ENCODE assay signal across 1 cellular context in the genomic region with DNA sequence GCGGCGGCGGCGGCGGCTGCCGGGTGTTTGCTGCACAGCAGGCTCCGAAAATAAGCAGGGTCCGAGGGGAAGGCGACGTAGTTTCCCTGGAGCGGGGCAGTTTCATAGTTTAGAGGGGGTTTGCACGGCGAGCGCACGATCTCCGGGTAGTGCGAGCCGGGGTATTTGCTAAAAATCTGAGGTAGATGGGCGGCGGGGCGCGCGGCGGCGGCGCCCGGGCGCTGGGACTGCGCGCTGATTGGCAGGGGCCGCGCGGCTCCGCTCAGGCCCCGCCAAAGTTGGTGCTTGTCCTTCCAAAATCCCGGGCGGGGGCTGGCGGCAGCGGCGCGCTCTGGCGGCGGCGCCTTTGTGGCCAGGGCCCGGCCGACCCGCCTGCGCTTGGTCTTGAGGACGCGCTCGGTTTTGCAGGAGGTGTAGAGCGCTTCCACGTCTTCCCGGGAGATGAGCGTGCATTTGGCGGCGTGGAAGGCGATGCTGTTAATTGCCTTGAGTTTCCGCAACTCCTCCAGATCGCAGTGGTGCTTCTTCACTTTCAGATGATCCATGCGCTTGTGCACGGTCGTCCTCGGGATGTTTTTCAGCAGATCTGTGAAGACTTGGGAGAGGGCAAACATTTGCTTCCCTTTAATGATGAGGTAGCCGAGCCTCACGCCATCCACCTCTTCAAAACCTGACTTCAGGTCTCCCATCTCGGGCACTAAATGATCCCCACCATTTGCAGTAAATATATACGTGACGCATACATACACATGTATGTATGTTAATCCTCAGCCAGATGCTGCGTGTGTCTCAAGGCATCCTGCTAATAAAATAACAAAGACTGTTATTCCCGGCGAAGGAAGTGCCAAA.
TF ChIP-seq lines count a peak whose summit lies in the region.

No MANE protein-coding gene starts in this region.

TF ChIP-seq in HepG2, 621 proteins besides CTCF, POLR2A, EP300 and RAD21 (continued from another document and continues in another):
- TF ChIP-seq, protein P1, sequence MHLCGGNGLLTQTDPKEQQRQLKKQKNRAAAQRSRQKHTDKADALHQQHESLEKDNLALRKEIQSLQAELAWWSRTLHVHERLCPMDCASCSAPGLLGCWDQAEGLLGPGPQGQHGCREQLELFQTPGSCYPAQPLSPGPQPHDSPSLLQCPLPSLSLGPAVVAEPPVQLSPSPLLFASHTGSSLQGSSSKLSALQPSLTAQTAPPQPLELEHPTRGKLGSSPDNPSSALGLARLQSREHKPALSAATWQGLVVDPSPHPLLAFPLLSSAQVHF (CRISPR knock-in tag; IDR thresholded peaks at IDR 0.05): no peak
- TF ChIP-seq ATF7-NPFF (CRISPR knock-in tag; IDR thresholded peaks at IDR 0.05; ENCODE audit: low read depth): no peak
- TF ChIP-seq ZNF326 (CRISPR knock-in tag; IDR thresholded peaks at IDR 0.05; ENCODE audit: borderline replicate concordance): no peak
- TF ChIP-seq ZNF703 (CRISPR knock-in tag; IDR thresholded peaks at IDR 0.05; ENCODE audit: borderline replicate concordance): no peak
- TF ChIP-seq CSRNP1 (CRISPR knock-in tag; IDR thresholded peaks at IDR 0.05): 0 out of 2 replicates have a peak, but pooled peaks have one; percentile 44
- TF ChIP-seq NRL (CRISPR knock-in tag; IDR thresholded peaks at IDR 0.05; ENCODE audit: borderline replicate concordance): no peak
- no peak for TF ChIP-seq SMARCE1 (IDR thresholded peaks at IDR 0.05; ENCODE audit: borderline replicate concordance)
- TF ChIP-seq ZNF567 (CRISPR knock-in tag; IDR thresholded peaks at IDR 0.05; ENCODE audit: borderline replicate concordance): no peak
- no peak for TF ChIP-seq ZNF878 (CRISPR knock-in tag; IDR thresholded peaks at IDR 0.05)
- TF ChIP-seq, protein P2, sequence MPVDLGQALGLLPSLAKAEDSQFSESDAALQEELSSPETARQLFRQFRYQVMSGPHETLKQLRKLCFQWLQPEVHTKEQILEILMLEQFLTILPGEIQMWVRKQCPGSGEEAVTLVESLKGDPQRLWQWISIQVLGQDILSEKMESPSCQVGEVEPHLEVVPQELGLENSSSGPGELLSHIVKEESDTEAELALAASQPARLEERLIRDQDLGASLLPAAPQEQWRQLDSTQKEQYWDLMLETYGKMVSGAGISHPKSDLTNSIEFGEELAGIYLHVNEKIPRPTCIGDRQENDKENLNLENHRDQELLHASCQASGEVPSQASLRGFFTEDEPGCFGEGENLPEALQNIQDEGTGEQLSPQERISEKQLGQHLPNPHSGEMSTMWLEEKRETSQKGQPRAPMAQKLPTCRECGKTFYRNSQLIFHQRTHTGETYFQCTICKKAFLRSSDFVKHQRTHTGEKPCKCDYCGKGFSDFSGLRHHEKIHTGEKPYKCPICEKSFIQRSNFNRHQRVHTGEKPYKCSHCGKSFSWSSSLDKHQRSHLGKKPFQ (CRISPR knock-in tag; IDR thresholded peaks at IDR 0.05; ENCODE audit: insufficient replicate concordance): no peak
- no peak for TF ChIP-seq SP5 (CRISPR knock-in tag; IDR thresholded peaks at IDR 0.05; ENCODE audit: borderline replicate concordance, low read depth)
- TF ChIP-seq AGO2 (optimal IDR thresholded peaks at IDR 0.05; ENCODE audit: low read depth, low read length): no peak
- peak; percentile 96 for TF ChIP-seq ZNF800 (CRISPR knock-in tag; IDR thresholded peaks at IDR 0.05)
- TF ChIP-seq SP140L (CRISPR knock-in tag; IDR thresholded peaks at IDR 0.05; ENCODE audit: borderline replicate concordance): no peak
- TF ChIP-seq SCMH1 (CRISPR knock-in tag; IDR thresholded peaks at IDR 0.05; ENCODE audit: borderline replicate concordance): no peak
- TF ChIP-seq ZNF292 (CRISPR knock-in tag; IDR thresholded peaks at IDR 0.05; ENCODE audit: borderline replicate concordance, low read depth): no peak
- no peak for TF ChIP-seq MBD4 (IDR thresholded peaks at IDR 0.05; ENCODE audit: borderline replicate concordance, low read length)
- TF ChIP-seq ZNF136 (CRISPR knock-in tag; IDR thresholded peaks at IDR 0.05; ENCODE audit: low read depth): no peak
- TF ChIP-seq ZNF788 (CRISPR knock-in tag; IDR thresholded peaks at IDR 0.05; ENCODE audit: borderline replicate concordance): no peak
- no peak for TF ChIP-seq IRF9 (CRISPR knock-in tag; IDR thresholded peaks at IDR 0.05; ENCODE audit: borderline replicate concordance)
- no peak for TF ChIP-seq JUNB (CRISPR knock-in tag; IDR thresholded peaks at IDR 0.05; ENCODE audit: borderline replicate concordance)
- TF ChIP-seq, protein P3, sequence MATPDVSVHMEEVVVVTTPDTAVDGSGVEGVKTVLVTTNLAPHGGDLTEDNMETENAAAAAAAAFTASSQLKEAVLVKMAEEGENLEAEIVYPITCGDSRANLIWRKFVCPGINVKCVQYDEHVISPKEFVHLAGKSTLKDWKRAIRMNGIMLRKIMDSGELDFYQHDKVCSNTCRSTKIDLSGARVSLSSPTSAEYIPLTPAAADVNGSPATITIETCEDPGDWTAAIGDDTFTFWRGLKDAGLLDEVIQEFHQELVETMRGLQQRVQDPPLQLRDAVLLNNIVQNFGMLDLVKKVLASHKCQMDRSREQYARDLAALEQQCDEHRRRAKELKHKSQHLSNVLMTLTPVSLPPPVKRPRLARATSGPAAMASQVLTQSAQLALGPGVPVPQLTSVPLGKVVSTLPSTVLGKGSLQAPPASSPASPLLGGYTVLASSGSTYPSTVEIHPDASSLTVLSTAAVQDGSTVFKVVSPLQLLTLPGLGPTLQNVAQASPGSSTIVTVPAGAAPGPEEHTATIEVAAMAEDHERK (CRISPR knock-in tag; IDR thresholded peaks at IDR 0.05; ENCODE audit: low read depth): no peak
- no peak for TF ChIP-seq ATF7 (IDR thresholded peaks at IDR 0.05)
- no peak for TF ChIP-seq ATF7 (CRISPR knock-in tag; IDR thresholded peaks at IDR 0.05)
- TF ChIP-seq HOXA9 (CRISPR knock-in tag; IDR thresholded peaks at IDR 0.05; ENCODE audit: borderline replicate concordance): no peak
- TF ChIP-seq ZNF83 (CRISPR knock-in tag; IDR thresholded peaks at IDR 0.05; ENCODE audit: borderline replicate concordance): no peak
- 0 out of 3 replicates have a peak, but pooled peaks have one; percentile 33 for TF ChIP-seq MXI1 (IDR thresholded peaks at IDR 0.05; ENCODE audit: borderline replicate concordance, low read depth, low read length)
- TF ChIP-seq CBX1 (IDR thresholded peaks at IDR 0.05; ENCODE audit: low read depth): no peak
- TF ChIP-seq ZKSCAN5 (CRISPR knock-in tag; IDR thresholded peaks at IDR 0.05): no peak; the same call in 1 of the 2 replicates
- TF ChIP-seq ZNF180 (CRISPR knock-in tag; IDR thresholded peaks at IDR 0.05; ENCODE audit: borderline replicate concordance, low read depth): no peak
- TF ChIP-seq TGIF2 (CRISPR knock-in tag; IDR thresholded peaks at IDR 0.05): no peak
- no peak for TF ChIP-seq BCLAF1 (IDR thresholded peaks at IDR 0.05)
- TF ChIP-seq, protein P4, sequence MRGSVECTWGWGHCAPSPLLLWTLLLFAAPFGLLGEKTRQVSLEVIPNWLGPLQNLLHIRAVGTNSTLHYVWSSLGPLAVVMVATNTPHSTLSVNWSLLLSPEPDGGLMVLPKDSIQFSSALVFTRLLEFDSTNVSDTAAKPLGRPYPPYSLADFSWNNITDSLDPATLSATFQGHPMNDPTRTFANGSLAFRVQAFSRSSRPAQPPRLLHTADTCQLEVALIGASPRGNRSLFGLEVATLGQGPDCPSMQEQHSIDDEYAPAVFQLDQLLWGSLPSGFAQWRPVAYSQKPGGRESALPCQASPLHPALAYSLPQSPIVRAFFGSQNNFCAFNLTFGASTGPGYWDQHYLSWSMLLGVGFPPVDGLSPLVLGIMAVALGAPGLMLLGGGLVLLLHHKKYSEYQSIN (CRISPR knock-in tag; IDR thresholded peaks at IDR 0.05; ENCODE audit: borderline replicate concordance): no peak
- no peak for TF ChIP-seq YEATS2 (CRISPR knock-in tag; IDR thresholded peaks at IDR 0.05; ENCODE audit: borderline replicate concordance)
- TF ChIP-seq ZNF160 (CRISPR knock-in tag; IDR thresholded peaks at IDR 0.05): peak; percentile 64; the same call in 1 of the 2 replicates
- TF ChIP-seq DNMT1 (CRISPR knock-in tag; IDR thresholded peaks at IDR 0.05): no peak
- TF ChIP-seq SRY (CRISPR knock-in tag; IDR thresholded peaks at IDR 0.05): no peak
- 0 out of 2 replicates have a peak, but pooled peaks have one; percentile 38 for TF ChIP-seq ZNF761 (CRISPR knock-in tag; conservative IDR thresholded peaks at IDR 0.05)
- no peak for TF ChIP-seq ZNF556 (CRISPR knock-in tag; IDR thresholded peaks at IDR 0.05; ENCODE audit: borderline replicate concordance)
- no peak for TF ChIP-seq STAT5B (CRISPR knock-in tag; IDR thresholded peaks at IDR 0.05)
- TF ChIP-seq GTF3A (CRISPR knock-in tag; conservative IDR thresholded peaks at IDR 0.05): no peak
- TF ChIP-seq YEATS4 (CRISPR knock-in tag; IDR thresholded peaks at IDR 0.05; ENCODE audit: borderline replicate concordance): 0 out of 2 replicates have a peak, but pooled peaks have one; percentile 34
- no peak for TF ChIP-seq MTA3 (CRISPR knock-in tag; IDR thresholded peaks at IDR 0.05)
- no peak for TF ChIP-seq NFE2L2 (IDR thresholded peaks at IDR 0.05; ENCODE audit: low read length)
- no peak for TF ChIP-seq DRAP1 (CRISPR knock-in tag; IDR thresholded peaks at IDR 0.05)
- TF ChIP-seq ZNF564 (CRISPR knock-in tag; IDR thresholded peaks at IDR 0.05): no peak
- TF ChIP-seq THAP11 (CRISPR knock-in tag; IDR thresholded peaks at IDR 0.05): no peak
- TF ChIP-seq RBM22 (optimal IDR thresholded peaks at IDR 0.05; ENCODE audit: low read length): no peak
- no peak for TF ChIP-seq ZNF558 (CRISPR knock-in tag; IDR thresholded peaks at IDR 0.05; ENCODE audit: borderline replicate concordance)
- no peak for TF ChIP-seq SRSF9 (IDR thresholded peaks at IDR 0.05; ENCODE audit: borderline replicate concordance, insufficient read depth, low read depth, low read length, poor library complexity, severe bottlenecking)
- TF ChIP-seq ZFYVE20 (CRISPR knock-in tag; IDR thresholded peaks at IDR 0.05; ENCODE audit: borderline replicate concordance, low read depth): no peak
- TF ChIP-seq GABPA (IDR thresholded peaks at IDR 0.05; ENCODE audit: low read depth, low read length): no peak
- no peak for TF ChIP-seq GABPA (CRISPR knock-in tag; IDR thresholded peaks at IDR 0.05; ENCODE audit: low read depth)
- TF ChIP-seq NFRKB (IDR thresholded peaks at IDR 0.05): no peak
- TF ChIP-seq NFE2 (CRISPR knock-in tag; IDR thresholded peaks at IDR 0.05): no peak
- no peak for TF ChIP-seq IKZF1 (IDR thresholded peaks at IDR 0.05)
- no peak for TF ChIP-seq ZNF737 (CRISPR knock-in tag; IDR thresholded peaks at IDR 0.05; ENCODE audit: borderline replicate concordance)
